ENCODE assay signal across 19 cellular contexts in genomic region chr11:34639545-34639944, GRCh38. TPM values are rescaled to one million over a fixed set of nuclear protein-coding genes. Genes with fewer than 3 reads are reported as not detected.
DNase-seq lines count a peak whose midpoint lies in the region; ATAC-seq and TF ChIP-seq lines count a peak whose summit lies in the region.
"Had no signal": no experiment of that assay in that cellular context is flagged by ENCODE, and none has a peak within 500 bp of the region (broad histone marks: within the 10 kb centered on the region; RNA-seq: fewer than 3 reads in every experiment).

No MANE protein-coding gene starts in this region.

- no peak overlapping the region for H3K14ac ChIP-seq in mesenchymal stem cell (ENCODE audit: low read length in 2 of 2)

- peak overlapping the region; percentile 5 for H2AK5ac ChIP-seq in mesenchymal stem cell (ENCODE audit: low read length, severe bottlenecking)

- peak overlapping the region; percentile 85 for H3K27ac Mint-ChIP-seq in type B pancreatic cell
- H3K27ac Mint-ChIP-seq: activated naive CD8-positive, alpha-beta T cell treated with anti-CD3 and anti-CD28 coated beads for 36 hours; natural killer cell; stimulated activated effector memory CD8-positive, alpha-beta T cell treated with anti-CD3 and anti-CD28 coated beads, Interleukin-12 subunit alpha, Interleukin-12 subunit beta, amount 100 ng/mL, for 72 hours had no signal

- no peak overlapping the region for H3K23ac ChIP-seq in mesenchymal stem cell (ENCODE audit: low read length in 2 of 2)

- no peak overlapping the region for H3K18ac ChIP-seq in mesenchymal stem cell (ENCODE audit: low read depth in 1 of 2, low read length in 2 of 2)

- no peak overlapping the region for H2BK15ac ChIP-seq in mesenchymal stem cell (ENCODE audit: low read depth, poor library complexity, severe bottlenecking)

- no peak overlapping the region for H2BK12ac ChIP-seq in mesenchymal stem cell (ENCODE audit: low read length in 2 of 2)

- H3K4me3 ChIP-seq in body of pancreas (no peak overlapping the region), mesenchymal stem cell (ENCODE audit: insufficient read depth in 1 of 2, low read depth in 1 of 2, low read length in 2 of 2) (no peak overlapping the region)
- H3K4me3 ChIP-seq: GM12878, SK-N-MC had no signal

- no peak for TF ChIP-seq CTCF in body of pancreas (IDR thresholded peaks at IDR 0.05)
- TF ChIP-seq CTCF in type B pancreatic cell (conservative IDR thresholded peaks at IDR 0.05): no peak

- TF ChIP-seq POLR2A in body of pancreas (IDR thresholded peaks at IDR 0.05): no peak

- H3K9ac ChIP-seq in mesenchymal stem cell (ENCODE audit: low read length): no peak overlapping the region
- H3K9ac ChIP-seq: KMS-11 had no signal

- H3K9me3 Mint-ChIP-seq in type B pancreatic cell: no peaks in the 10 kb centered on the region
- H3K9me3 Mint-ChIP-seq: activated naive CD8-positive, alpha-beta T cell treated with anti-CD3 and anti-CD28 coated beads for 36 hours; natural killer cell; stimulated activated effector memory CD8-positive, alpha-beta T cell treated with anti-CD3 and anti-CD28 coated beads, Interleukin-12 subunit alpha, Interleukin-12 subunit beta, amount 100 ng/mL, for 72 hours had no signal

- no peaks in the 10 kb centered on the region for H3K79me1 ChIP-seq in mesenchymal stem cell (replicated peaks; ENCODE audit: low read length, poor library complexity, severe bottlenecking)

- no peak overlapping the region for H4K91ac ChIP-seq in mesenchymal stem cell (ENCODE audit: low read length)

- H3K27me3 Mint-ChIP-seq in type B pancreatic cell: no peaks in the 10 kb centered on the region

- H3K27me3 ChIP-seq in body of pancreas: no peaks in the 10 kb centered on the region
- H3K27me3 ChIP-seq in mesenchymal stem cell (ENCODE audit: control insufficient read depth in 1 of 2, insufficient read depth in 1 of 2, low read length in 2 of 2): peaks cover 0 to 32% of the 10 kb centered on the region in 2 experiments

- no peak overlapping the region for H2AFZ ChIP-seq in mesenchymal stem cell (ENCODE audit: low read depth, low read length)

- no peak overlapping the region for H2BK5ac ChIP-seq in mesenchymal stem cell (ENCODE audit: low read depth, low read length, poor library complexity, severe bottlenecking)

- ATAC-seq in body of pancreas (peak; percentile 1), GM21515 (IDR thresholded peaks at IDR 0.05; ENCODE audit: unreplicated experiment) (no peak)
- ATAC-seq: natural killer cell; stimulated activated effector memory CD8-positive, alpha-beta T cell treated with anti-CD3 and anti-CD28 coated beads, Interleukin-12 subunit alpha, Interleukin-12 subunit beta, amount 100 ng/mL, for 72 hours had no signal

- H4K8ac ChIP-seq in mesenchymal stem cell (ENCODE audit: low read length): no peak overlapping the region

- no peak overlapping the region for H3K4me2 ChIP-seq in mesenchymal stem cell (ENCODE audit: low read length, poor library complexity, severe bottlenecking)
- H3K4me2 ChIP-seq: KMS-11 had no signal

- no peak overlapping the region for H2BK120ac ChIP-seq in mesenchymal stem cell (ENCODE audit: low read depth, low read length)

- peak; percentile 82 for DNase-seq in HT-29 (ENCODE audit: low spot score)
- peak in 1 of 4 donors; percentile 31 for DNase-seq in body of pancreas
- DNase-seq in mesenchymal stem cell: no peak
- no peak for DNase-seq in type B pancreatic cell (ENCODE audit: extremely low spot score, unreplicated experiment)
- DNase-seq in T-helper 1 cell: no peak
- no peak for DNase-seq in AG08395 (ENCODE audit: low spot score)
- DNase-seq: activated CD4-positive, alpha-beta T cell treated with anti-CD3 and anti-CD28 coated beads for 1 hour; activated naive CD8-positive, alpha-beta T cell treated with anti-CD3 and anti-CD28 coated beads for 36 hours; GDM1; natural killer cell; NCI-H774; T1000 had no signal

- peaks cover 22% of the 10 kb centered on the region for H3K4me1 Mint-ChIP-seq in type B pancreatic cell (ENCODE audit: unreplicated experiment)

- intact Hi-C loops in body of pancreas (cut with DNase I): no loop called here

- H3K4me1 ChIP-seq in body of pancreas (peaks cover 100% of the 10 kb centered on the region), mesenchymal stem cell (ENCODE audit: control insufficient read depth, insufficient read depth, low read depth, low read length) (peaks cover 22% of the 10 kb centered on the region)

- no peaks in the 10 kb centered on the region for H3K36me3 Mint-ChIP-seq in type B pancreatic cell
- H3K36me3 Mint-ChIP-seq: activated naive CD8-positive, alpha-beta T cell treated with anti-CD3 and anti-CD28 coated beads for 36 hours; natural killer cell; stimulated activated effector memory CD8-positive, alpha-beta T cell treated with anti-CD3 and anti-CD28 coated beads, Interleukin-12 subunit alpha, Interleukin-12 subunit beta, amount 100 ng/mL, for 72 hours had no signal

- WGBS in body of pancreas, 2 donors: 40 to 42% methylated on average over 4 of the region's 4 CpGs
- 95% methylated on average over 4 of the region's 4 CpGs for WGBS in mesenchymal stem cell

- H3K9me3 ChIP-seq in body of pancreas: no peaks in the 10 kb centered on the region
- no peaks in the 10 kb centered on the region for H3K9me3 ChIP-seq in mesenchymal stem cell (ENCODE audit: control insufficient read depth, low read length)

- H3K36me3 ChIP-seq in body of pancreas (replicated peaks in 1 of 2; ENCODE audit: insufficient read depth in 1 of 2, low read depth in 2 of 2) (no peaks in the 10 kb centered on the region), mesenchymal stem cell (ENCODE audit: control insufficient read depth in 1 of 2, insufficient read depth in 2 of 2, low read depth in 1 of 2, low read length in 2 of 2) (no peaks in the 10 kb centered on the region)

- H3K4me3 Mint-ChIP-seq in type B pancreatic cell: no peak overlapping the region
- H3K4me3 Mint-ChIP-seq: activated naive CD8-positive, alpha-beta T cell treated with anti-CD3 and anti-CD28 coated beads for 36 hours; natural killer cell; stimulated activated effector memory CD8-positive, alpha-beta T cell treated with anti-CD3 and anti-CD28 coated beads, Interleukin-12 subunit alpha, Interleukin-12 subunit beta, amount 100 ng/mL, for 72 hours had no signal

- H3K27ac ChIP-seq in body of pancreas (peak overlapping the region; percentile 83 to 94 (median 90)), mesenchymal stem cell (ENCODE audit: low read length, poor library complexity, severe bottlenecking) (no peak overlapping the region)
- H3K27ac ChIP-seq: KMS-11, SK-N-MC had no signal

- H3K4ac ChIP-seq in mesenchymal stem cell (ENCODE audit: low read depth in 1 of 2, low read length in 2 of 2): no peak overlapping the region

RNA-seq across cellular contexts. Expression of gene EHF, which starts 18.7 kb away (rescaled TPM):
- 258 and 320 TPM in 2 replicates for total RNA-seq in HT-29 (2014; rRNA removed; shearing (Covaris generic))
- 10 to 100 TPM; 21.4 to 40.5 TPM for total RNA-seq in body of pancreas
- polyA plus RNA-seq in mesenchymal stem cell (2013, experiment 1 of 2): not detected
- polyA plus RNA-seq in mesenchymal stem cell (2013, experiment 2 of 2): 0.01 TPM
- 31.5 and 44.8 TPM in 2 replicates for total RNA-seq in type B pancreatic cell (ENCODE audit: low replicate concordance)
- total RNA-seq: activated naive CD8-positive, alpha-beta T cell treated with anti-CD3 and anti-CD28 coated beads for 36 hours; dermis microvascular lymphatic vessel endothelial cell; glomerular endothelial cell; natural killer cell had no signal
